ENCODE assay signal across 8 cellular contexts in genomic region chr7:92731327-92732063, GRCh38.
A peak's percentile ranks its signal among the peaks of the same experiment; 100 is the strongest.
DNase-seq lines count a peak whose midpoint lies in the region; ATAC-seq, FAIRE-seq and TF ChIP-seq lines count a peak whose summit lies in the region.

No MANE protein-coding gene starts in this region.

- 90 to 96% methylated on average over 2 of the region's 2 CpGs for WGBS in pancreas, 2 donors

- H3K9me3 Mint-ChIP-seq in activated naive CD4-positive, alpha-beta T cell treated with anti-CD3 and anti-CD28 coated beads, Interleukin-2, amount 50 U/mL, for 24 hours, result peaks cover 4% of the 10 kb centered on the region

- no peaks in the 10 kb centered on the region for H3K27me3 ChIP-seq in pancreas

- no peak for TF ChIP-seq CTCF in pancreas (IDR thresholded peaks at IDR 0.05)

- no peaks in the 10 kb centered on the region for H3K27me3 Mint-ChIP-seq in activated naive CD4-positive, alpha-beta T cell treated with anti-CD3 and anti-CD28 coated beads, Interleukin-2, amount 50 U/mL, for 24 hours

- peak overlapping the region; percentile 97 for H3K27ac Mint-ChIP-seq in activated naive CD4-positive, alpha-beta T cell treated with anti-CD3 and anti-CD28 coated beads, Interleukin-2, amount 50 U/mL, for 24 hours

- H3K4me1 ChIP-seq in pancreas, result no peaks in the 10 kb centered on the region

- no peak overlapping the region for H3K27ac ChIP-seq in pancreas

- H3K36me3 Mint-ChIP-seq in activated naive CD4-positive, alpha-beta T cell treated with anti-CD3 and anti-CD28 coated beads, Interleukin-2, amount 50 U/mL, for 24 hours, result peaks cover 22% of the 10 kb centered on the region

- no peak overlapping the region for H3K4me3 ChIP-seq in pancreas

- peaks cover 61% of the 10 kb centered on the region for H3K4me1 Mint-ChIP-seq in activated naive CD4-positive, alpha-beta T cell treated with anti-CD3 and anti-CD28 coated beads, Interleukin-2, amount 50 U/mL, for 24 hours

- ATAC-seq in GM18907 (IDR thresholded peaks at IDR 0.05; ENCODE audit: unreplicated experiment) (peak; percentile 53), HG03565 (IDR thresholded peaks at IDR 0.05; ENCODE audit: unreplicated experiment) (peak; percentile 62), pancreas (peak in 3 of 4 donors; percentile 25 to 70 (median 66)), GM18520 (IDR thresholded peaks at IDR 0.05; ENCODE audit: unreplicated experiment) (no peak), HG03457 (IDR thresholded peaks at IDR 0.05; ENCODE audit: unreplicated experiment) (no peak)

- H3K36me3 ChIP-seq in pancreas, result no peaks in the 10 kb centered on the region

- DNase-seq in pancreas (no peak), NCI-H345 (lab: John Stamatoyannopoulos, UW) (no peak)
- no peak for DNase-seq in NK-92 treated with Interleukin-12 subunit alpha and Interleukin-12 subunit beta, amount 100 ng/mL, for 24 hours (lab: John Stamatoyannopoulos, UW)

- H3K4me3 Mint-ChIP-seq in activated naive CD4-positive, alpha-beta T cell treated with anti-CD3 and anti-CD28 coated beads, Interleukin-2, amount 50 U/mL, for 24 hours, result peak overlapping the region; percentile 33

- H3K9me3 ChIP-seq in pancreas, result no peaks in the 10 kb centered on the region

- no peak for FAIRE-seq in pancreas (lab: Jason Lieb, UNC)

- intact Hi-C loops in pancreas (cut with DNase I), result no loop called here

Comparison
In these comparisons a context has a peak if more than half of its experiments do, and no peak if none do; other contexts are left out.
1. ATAC-seq: peak in GM18907 (single experiment), HG03565 (single experiment) and pancreas (3 of 4); none in GM18520 (single experiment) and HG03457 (single experiment).